20 cellular contexts compared by ENCODE assay signal in the genomic region with DNA sequence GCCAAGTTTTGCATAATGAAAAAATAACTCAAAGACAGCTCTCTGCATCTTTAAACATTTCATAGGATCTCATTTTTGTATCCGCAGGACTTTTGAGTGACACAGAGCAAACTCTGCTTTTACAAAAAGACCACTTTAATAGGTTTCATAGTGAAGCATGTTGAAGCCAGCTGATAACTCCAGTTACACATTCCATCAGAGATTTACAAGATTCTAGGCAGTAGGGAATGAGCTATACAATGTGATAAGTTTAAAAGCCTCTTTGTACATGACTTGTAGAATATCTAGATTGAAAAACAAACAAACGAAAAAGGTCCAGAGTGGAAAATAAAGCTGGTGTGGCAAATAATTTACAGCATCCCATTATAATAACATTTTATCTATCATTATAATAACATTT. TPM values are rescaled to one million over a fixed set of nuclear protein-coding genes. Genes with fewer than 3 reads are reported as not detected.
DNase-seq lines count a peak whose midpoint lies in the region; TF ChIP-seq lines count a peak whose summit lies in the region.
"Had no signal": no experiment of that assay in that cellular context is flagged by ENCODE, and none has a peak within 500 bp of the region (broad histone marks: within the 10 kb centered on the region; RNA-seq: fewer than 3 reads in every experiment).

No MANE protein-coding gene starts in this region.

- no peaks in the 10 kb centered on the region for H3K36me3 Mint-ChIP-seq in brain
- H3K36me3 Mint-ChIP-seq: stimulated activated effector memory CD8-positive, alpha-beta T cell treated with anti-CD3 and anti-CD28 coated beads, Interleukin-12 subunit alpha, Interleukin-12 subunit beta, amount 100 ng/mL, for 72 hours had no signal

- peaks cover 12% of the 10 kb centered on the region for H3K27me3 Mint-ChIP-seq in brain

- H3K9ac ChIP-seq in mesenchymal stem cell (ENCODE audit: low read length) (peak overlapping the region; percentile 78), subcutaneous abdominal adipose tissue (ENCODE audit: low read length in 5 of 5) (no peak overlapping the region)

- H3K27ac Mint-ChIP-seq in brain: peak overlapping the region in 3 of 5 experiments; percentile 2 to 96 (median 24)
- H3K27ac Mint-ChIP-seq: dendritic cell treated with granulocyte-macrophage colony-stimulating factor and Interleukin-4, amounts not matched to agents 40 ng/mL and 50 ng/mL, for 4 days; stimulated activated effector memory CD8-positive, alpha-beta T cell treated with anti-CD3 and anti-CD28 coated beads, Interleukin-12 subunit alpha, Interleukin-12 subunit beta, amount 100 ng/mL, for 72 hours had no signal

- no peak overlapping the region for H3K27ac ChIP-seq in mesenchymal stem cell (ENCODE audit: low read length, poor library complexity, severe bottlenecking)
- H3K27ac ChIP-seq in subcutaneous abdominal adipose tissue (ENCODE audit: low read depth, low read length): no peak overlapping the region
- H3K27ac ChIP-seq: skin epidermis had no signal

- no peaks in the 10 kb centered on the region for H3K9me3 ChIP-seq in mesenchymal stem cell (ENCODE audit: control insufficient read depth, low read length)
- H3K9me3 ChIP-seq in subcutaneous abdominal adipose tissue (ENCODE audit: control insufficient read depth in 5 of 5, low read length in 5 of 5): no peaks in the 10 kb centered on the region

- H3K14ac ChIP-seq in mesenchymal stem cell (ENCODE audit: low read length in 2 of 2): no peak overlapping the region

- H3K27me3 ChIP-seq in mesenchymal stem cell (ENCODE audit: control insufficient read depth in 1 of 2, insufficient read depth in 1 of 2, low read length in 2 of 2) (peaks cover 0 to 6% of the 10 kb centered on the region in 2 experiments), subcutaneous abdominal adipose tissue (ENCODE audit: control insufficient read depth in 5 of 5, insufficient read depth in 4 of 5, low read length in 5 of 5) (peaks cover 12 to 23% (median 13%) of the 10 kb centered on the region in 5 donors)

- no peak overlapping the region for H4K8ac ChIP-seq in mesenchymal stem cell (ENCODE audit: low read length)

- H2BK12ac ChIP-seq in mesenchymal stem cell (ENCODE audit: low read length in 2 of 2): no peak overlapping the region

- H3K4me1 ChIP-seq in mesenchymal stem cell (ENCODE audit: control insufficient read depth, insufficient read depth, low read depth, low read length): peaks cover 6% of the 10 kb centered on the region
- H3K4me1 ChIP-seq in subcutaneous abdominal adipose tissue (ENCODE audit: control insufficient read depth in 5 of 5, insufficient read depth in 5 of 5, low read length in 5 of 5): peaks cover 1 to 23% (median 19%) of the 10 kb centered on the region in 5 donors

- no peak overlapping the region for H3K4ac ChIP-seq in mesenchymal stem cell (ENCODE audit: low read depth in 1 of 2, low read length in 2 of 2)

- H4K91ac ChIP-seq in mesenchymal stem cell (ENCODE audit: low read length): no peak overlapping the region

- H3K36me3 ChIP-seq in mesenchymal stem cell (ENCODE audit: control insufficient read depth in 1 of 2, insufficient read depth in 2 of 2, low read depth in 1 of 2, low read length in 2 of 2): no peaks in the 10 kb centered on the region
- H3K36me3 ChIP-seq in subcutaneous abdominal adipose tissue (ENCODE audit: control insufficient read depth in 5 of 5, insufficient read depth in 5 of 5, low read length in 5 of 5): no peaks in the 10 kb centered on the region

- no peaks in the 10 kb centered on the region for H3K79me1 ChIP-seq in mesenchymal stem cell (replicated peaks; ENCODE audit: low read length, poor library complexity, severe bottlenecking)

- H3K9me3 Mint-ChIP-seq in brain: no peaks in the 10 kb centered on the region
- H3K9me3 Mint-ChIP-seq: dendritic cell treated with granulocyte-macrophage colony-stimulating factor and Interleukin-4, amounts not matched to agents 40 ng/mL and 50 ng/mL, for 4 days; stimulated activated effector memory CD8-positive, alpha-beta T cell treated with anti-CD3 and anti-CD28 coated beads, Interleukin-12 subunit alpha, Interleukin-12 subunit beta, amount 100 ng/mL, for 72 hours had no signal

- no peak overlapping the region for H2BK120ac ChIP-seq in mesenchymal stem cell (ENCODE audit: low read depth, low read length)

- H3K4me3 ChIP-seq in mesenchymal stem cell (ENCODE audit: insufficient read depth in 1 of 2, low read depth in 1 of 2, low read length in 2 of 2) (peak overlapping the region in 1 of 2 experiments; percentile 97), subcutaneous abdominal adipose tissue (ENCODE audit: low read depth in 1 of 5, low read length in 5 of 5) (peak overlapping the region in 3 of 5 donors; percentile 23 to 87 (median 30))
- H3K4me3 ChIP-seq: K562, lung had no signal

- no peak overlapping the region for H2BK15ac ChIP-seq in mesenchymal stem cell (ENCODE audit: low read depth, poor library complexity, severe bottlenecking)

- no peak overlapping the region for H3K4me2 ChIP-seq in mesenchymal stem cell (ENCODE audit: low read length, poor library complexity, severe bottlenecking)

- CTCF ChIA-PET in HEK293T (lab: Yijun Ruan, JAX): no interaction called here

- no peak overlapping the region for H3K23ac ChIP-seq in mesenchymal stem cell (ENCODE audit: low read length in 2 of 2)

- no peak overlapping the region for H2AFZ ChIP-seq in mesenchymal stem cell (ENCODE audit: low read depth, low read length)

- no peak for TF ChIP-seq CTCF in brain (conservative IDR thresholded peaks at IDR 0.05)

- no CpG with 5 or more reads among the region's 2 CpGs for WGBS in mesenchymal stem cell

- no peak for DNase-seq in HEK293T (ENCODE audit: extremely low spot score)
- DNase-seq in mesenchymal stem cell: no peak
- DNase-seq in LoVo (ENCODE audit: low spot score): no peak
- no peak for DNase-seq in HPDE6-E6E7 (ENCODE audit: extremely low spot score)
- DNase-seq in ecto neural progenitor cell (ENCODE audit: low spot score): no peak
- DNase-seq: activated effector memory CD4-positive, alpha-beta T cell treated with Interleukin-2 at 50 U/mL for 16 hours; amygdala; Calu3; GDM1; H7; NCI-H1092 treated with DMSO at 0.1 percent for 48 hours; NCI-H748 treated with DMSO at 0.1 percent for 48 hours; SW 1271 had no signal

- no peak overlapping the region for H3K18ac ChIP-seq in mesenchymal stem cell (ENCODE audit: low read depth in 1 of 2, low read length in 2 of 2)

- peaks cover 61% of the 10 kb centered on the region for H3K4me1 Mint-ChIP-seq in brain

- POLR2A ChIA-PET in HEK293T (lab: Yijun Ruan, JAX): no interaction called here

- H3K4me3 Mint-ChIP-seq in brain: peak overlapping the region; percentile 94 to 96 (median 96)
- H3K4me3 Mint-ChIP-seq: dendritic cell treated with granulocyte-macrophage colony-stimulating factor and Interleukin-4, amounts not matched to agents 40 ng/mL and 50 ng/mL, for 4 days; stimulated activated effector memory CD8-positive, alpha-beta T cell treated with anti-CD3 and anti-CD28 coated beads, Interleukin-12 subunit alpha, Interleukin-12 subunit beta, amount 100 ng/mL, for 72 hours had no signal

- no peak overlapping the region for H2AK5ac ChIP-seq in mesenchymal stem cell (ENCODE audit: low read length, severe bottlenecking)

- no peak overlapping the region for H2BK5ac ChIP-seq in mesenchymal stem cell (ENCODE audit: low read depth, low read length, poor library complexity, severe bottlenecking)

TF ChIP-seq in HEK293T, 16 proteins besides CTCF, POLR2A, EP300 and RAD21:
- TF ChIP-seq, protein P1, sequence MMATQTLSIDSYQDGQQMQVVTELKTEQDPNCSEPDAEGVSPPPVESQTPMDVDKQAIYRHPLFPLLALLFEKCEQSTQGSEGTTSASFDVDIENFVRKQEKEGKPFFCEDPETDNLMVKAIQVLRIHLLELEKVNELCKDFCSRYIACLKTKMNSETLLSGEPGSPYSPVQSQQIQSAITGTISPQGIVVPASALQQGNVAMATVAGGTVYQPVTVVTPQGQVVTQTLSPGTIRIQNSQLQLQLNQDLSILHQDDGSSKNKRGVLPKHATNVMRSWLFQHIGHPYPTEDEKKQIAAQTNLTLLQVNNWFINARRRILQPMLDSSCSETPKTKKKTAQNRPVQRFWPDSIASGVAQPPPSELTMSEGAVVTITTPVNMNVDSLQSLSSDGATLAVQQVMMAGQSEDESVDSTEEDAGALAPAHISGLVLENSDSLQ (IDR thresholded peaks at IDR 0.05): peak; percentile 80
- no peak for TF ChIP-seq SP1 (IDR thresholded peaks at IDR 0.05)
TF ChIP-seq in HEK293T: peak in this region for 1.

RNA-seq across cellular contexts. Expression of gene PRKG1, which starts 2.2 kb away (rescaled TPM):
- polyA plus RNA-seq in brain (ENCODE audit: insufficient read depth, low read depth, low replicate concordance): 0.31 TPM
- polyA plus RNA-seq in mesenchymal stem cell (2013, experiment 1 of 2): 9.8 TPM
- polyA plus RNA-seq in mesenchymal stem cell (2013, experiment 2 of 2): 10.0 TPM
- polyA plus RNA-seq: K562 had no signal
